In genomic region chr16:89193021-89193575, GRCh38 we compare ENCODE assay signal across 9 cellular contexts. TPM values are rescaled to one million over a fixed set of nuclear protein-coding genes. Genes with fewer than 3 reads are reported as not detected.
DNase-seq lines count a peak whose midpoint lies in the region; ATAC-seq and TF ChIP-seq lines count a peak whose summit lies in the region.
"Had no signal": no experiment of that assay in that cellular context is flagged by ENCODE, and none has a peak within 500 bp of the region (broad histone marks: within the 10 kb centered on the region; RNA-seq: fewer than 3 reads in every experiment).

No MANE protein-coding gene starts in this region.

- WGBS in right lobe of liver (ENCODE audit: insufficient coverage, low coverage, low lambda C conversion rate, missing lambda C conversion rate): 14% methylated on average over 31 of the region's 34 CpGs

- TF ChIP-seq CTCF in astrocyte of the spinal cord (IDR thresholded peaks at IDR 0.05; ENCODE audit: low read depth, low read length) (no peak), right lobe of liver (IDR thresholded peaks at IDR 0.05) (no peak)

- DNase-seq in NCI-H526 (lab: John Stamatoyannopoulos, UW) (peak; percentile 27 to 76), NCI-H526 treated with DMSO at 0.1 percent for 48 hours (lab: John Stamatoyannopoulos, UW) (no peak), NOMO-1 treated with DMSO at 0.1 percent for 48 hours (lab: John Stamatoyannopoulos, UW; ENCODE audit: unreplicated experiment) (peak; percentile 64), astrocyte of the spinal cord (ENCODE audit: low read depth, low spot score) (peak; percentile 75), right lobe of liver (peak; percentile 52 to 79 (median 77))
- DNase-seq: gastrocnemius medialis had no signal

- intact Hi-C loops in right lobe of liver (cut with DNase I): no loop called here

- H3K4me3 ChIP-seq in astrocyte of the spinal cord (ENCODE audit: low read depth, low read length) (no peak overlapping the region), right lobe of liver (no peak overlapping the region)

- no peaks in the 10 kb centered on the region for H3K9me3 ChIP-seq in right lobe of liver
- H3K9me3 ChIP-seq: gastrocnemius medialis had no signal

- H3K27me3 ChIP-seq in right lobe of liver: no peaks in the 10 kb centered on the region

- peak; percentile 61 to 73 (median 65) for ATAC-seq in right lobe of liver
- no peak for ATAC-seq in GM21786 (IDR thresholded peaks at IDR 0.05; ENCODE audit: unreplicated experiment)
- ATAC-seq in HG02852 (IDR thresholded peaks at IDR 0.05; ENCODE audit: unreplicated experiment): no peak
- ATAC-seq in HG03196 (IDR thresholded peaks at IDR 0.05; ENCODE audit: unreplicated experiment): no peak

- no peaks in the 10 kb centered on the region for H3K4me1 ChIP-seq in right lobe of liver
- H3K4me1 ChIP-seq: gastrocnemius medialis had no signal

- in situ Hi-C loops in astrocyte of the spinal cord (cut with HindIII; ENCODE audit: low sequenced_read_pairs): no loop called here

- no peaks in the 10 kb centered on the region for H3K36me3 ChIP-seq in right lobe of liver

- H3K27ac ChIP-seq in right lobe of liver: no peak overlapping the region
- H3K27ac ChIP-seq: gastrocnemius medialis had no signal

- no peak for TF ChIP-seq POLR2A in right lobe of liver (IDR thresholded peaks at IDR 0.05)

RNA-seq across cellular contexts. Expression of gene SLC22A31, which starts 7.2 kb away (rescaled TPM):
- 10 to 100 TPM in 2 of 6 experiments, 1 to 10 TPM in 1, under 1 TPM in 1, not detected in 2; 0.19 to 19.3 (median 6.8) TPM for total RNA-seq in right lobe of liver
- total RNA-seq: gastrocnemius medialis had no signal

RNA-seq across cellular contexts. Expression of gene CDH15, which starts 21.6 kb away (rescaled TPM):
- 1 to 10 TPM in 1 of 6 experiments, under 1 TPM in 4, not detected in 1; 0.12 to 3.3 (median 0.15) TPM for total RNA-seq in right lobe of liver

RNA-seq across cellular contexts. Expression of gene ZNF778, which starts 24.4 kb away (rescaled TPM):
- total RNA-seq in right lobe of liver: 10 to 100 TPM in 1 of 6 experiments, 1 to 10 TPM in 5; 2.3 to 11.2 (median 3.1) TPM

Comparison
In these comparisons a context has a peak if more than half of its experiments do, and no peak if none do; other contexts are left out.
1. ATAC-seq: peak in right lobe of liver (4 of 4); none in GM21786 (single experiment), HG02852 (single experiment) and HG03196 (single experiment).